In genomic region chr7:108522780-108523179, GRCh38 we compare ENCODE assay signal across 2 cellular contexts.
TF ChIP-seq lines count a peak whose summit lies in the region.

No MANE protein-coding gene starts in this region.

TF ChIP-seq in HepG2, 621 proteins besides CTCF, POLR2A, EP300 and RAD21:
- TF ChIP-seq ZNF354B (CRISPR knock-in tag; IDR thresholded peaks at IDR 0.05), result no peak
- peak; percentile 32 to 40; a peak in 3 of 4 replicates for TF ChIP-seq MAFK (conservative IDR thresholded peaks at IDR 0.05 in 1 of 2, IDR thresholded peaks at IDR 0.05 in 1 of 2; ENCODE audit: low read length in 2 of 2)
- no peak for TF ChIP-seq MXD1 (CRISPR knock-in tag; IDR thresholded peaks at IDR 0.05)
- no peak for TF ChIP-seq AKAP8 (CRISPR knock-in tag; IDR thresholded peaks at IDR 0.05)
- TF ChIP-seq ZNF572 (CRISPR knock-in tag; IDR thresholded peaks at IDR 0.05), result no peak
- peak; percentile 42; the same call in 1 of the 2 replicates for TF ChIP-seq MAFF (IDR thresholded peaks at IDR 0.05; ENCODE audit: low read depth, low read length)
- no peak for TF ChIP-seq ETV5 (CRISPR knock-in tag; IDR thresholded peaks at IDR 0.05; ENCODE audit: borderline replicate concordance)
- no peak for TF ChIP-seq GATAD2A (CRISPR knock-in tag; IDR thresholded peaks at IDR 0.05)

TF ChIP-seq in SK-N-SH, 30 proteins besides CTCF, POLR2A, EP300 and RAD21:
- TF ChIP-seq IRF3 (IDR thresholded peaks at IDR 0.05; ENCODE audit: low read depth, low read length), result no peak
- TF ChIP-seq YY1 (IDR thresholded peaks at IDR 0.05; ENCODE audit: low read depth), result no peak
- no peak for TF ChIP-seq FOXJ3 (CRISPR knock-in tag; IDR thresholded peaks at IDR 0.05)
- TF ChIP-seq PBX3 (IDR thresholded peaks at IDR 0.05), result no peak
- TF ChIP-seq GATA2 (CRISPR knock-in tag; IDR thresholded peaks at IDR 0.05), result no peak
- TF ChIP-seq FOXM1 (IDR thresholded peaks at IDR 0.05; ENCODE audit: low read depth), result no peak
- no peak for TF ChIP-seq SIN3A (IDR thresholded peaks at IDR 0.05; ENCODE audit: borderline replicate concordance, low read depth, low read length)
- TF ChIP-seq USF2 (IDR thresholded peaks at IDR 0.05; ENCODE audit: borderline replicate concordance, low read depth, low read length), result no peak
- TF ChIP-seq REST (IDR thresholded peaks at IDR 0.05; ENCODE audit: low read depth, low read length), result no peak
